In the genomic region with DNA sequence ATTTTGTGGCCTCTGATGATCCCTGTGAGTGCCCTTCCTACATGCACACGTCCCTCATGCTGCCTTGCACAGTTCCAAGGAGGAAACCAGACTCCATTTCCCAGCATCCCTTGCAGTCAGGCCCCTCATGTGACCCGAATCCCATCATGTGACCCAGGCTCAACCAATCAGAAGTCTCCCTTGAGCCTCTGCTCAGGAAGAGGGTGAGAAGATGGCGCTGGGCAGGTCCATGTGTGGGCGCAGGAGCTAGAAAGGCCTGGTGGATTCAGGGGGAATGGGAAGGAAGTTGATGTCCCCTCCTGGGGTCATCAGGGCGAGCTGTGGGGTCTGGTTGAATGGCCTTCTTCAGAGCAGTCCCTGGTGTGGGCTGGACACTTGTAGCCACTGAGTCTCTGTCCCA, we compare ENCODE assay signal across 2 cellular contexts.
A peak's percentile ranks its signal among the peaks of the same experiment; 100 is the strongest.
TF ChIP-seq lines count a peak whose summit lies in the region.

No MANE protein-coding gene starts in this region.

TF ChIP-seq in SK-N-SH, 30 proteins besides CTCF, POLR2A, EP300 and RAD21:
- TF ChIP-seq, protein P1, sequence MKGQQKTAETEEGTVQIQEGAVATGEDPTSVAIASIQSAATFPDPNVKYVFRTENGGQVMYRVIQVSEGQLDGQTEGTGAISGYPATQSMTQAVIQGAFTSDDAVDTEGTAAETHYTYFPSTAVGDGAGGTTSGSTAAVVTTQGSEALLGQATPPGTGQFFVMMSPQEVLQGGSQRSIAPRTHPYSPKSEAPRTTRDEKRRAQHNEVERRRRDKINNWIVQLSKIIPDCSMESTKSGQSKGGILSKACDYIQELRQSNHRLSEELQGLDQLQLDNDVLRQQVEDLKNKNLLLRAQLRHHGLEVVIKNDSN (IDR thresholded peaks at IDR 0.05; ENCODE audit: borderline replicate concordance, low read depth), result peak; percentile 55; the same call in 1 of the 2 replicates
- TF ChIP-seq FOSL2 (IDR thresholded peaks at IDR 0.05; ENCODE audit: borderline replicate concordance, low read depth), result no peak
- TF ChIP-seq, protein P2, sequence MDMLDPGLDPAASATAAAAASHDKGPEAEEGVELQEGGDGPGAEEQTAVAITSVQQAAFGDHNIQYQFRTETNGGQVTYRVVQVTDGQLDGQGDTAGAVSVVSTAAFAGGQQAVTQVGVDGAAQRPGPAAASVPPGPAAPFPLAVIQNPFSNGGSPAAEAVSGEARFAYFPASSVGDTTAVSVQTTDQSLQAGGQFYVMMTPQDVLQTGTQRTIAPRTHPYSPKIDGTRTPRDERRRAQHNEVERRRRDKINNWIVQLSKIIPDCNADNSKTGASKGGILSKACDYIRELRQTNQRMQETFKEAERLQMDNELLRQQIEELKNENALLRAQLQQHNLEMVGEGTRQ (IDR thresholded peaks at IDR 0.05; ENCODE audit: borderline replicate concordance, low read depth, low read length), result peak; percentile 11; the same call in 1 of the 2 replicates

TF ChIP-seq in SK-N-SH treated with all-trans-retinoic acid at 6 μM for 48 hours, 23 proteins besides CTCF, POLR2A, EP300 and RAD21:
- no peak for TF ChIP-seq ARNTL (CRISPR knock-in tag; IDR thresholded peaks at IDR 0.05; ENCODE audit: borderline replicate concordance, low read depth)
- no peak for TF ChIP-seq ZC3H10 (CRISPR knock-in tag; IDR thresholded peaks at IDR 0.05)
- no peak for TF ChIP-seq TOX (CRISPR knock-in tag; IDR thresholded peaks at IDR 0.05; ENCODE audit: borderline replicate concordance)
- TF ChIP-seq OSR1 (CRISPR knock-in tag; IDR thresholded peaks at IDR 0.05), result no peak
